In genomic region chr9:119500072-119500771, GRCh38 we compare ENCODE assay signal across 31 cellular contexts.
DNase-seq lines count a peak whose midpoint lies in the region; ATAC-seq, FAIRE-seq and TF ChIP-seq lines count a peak whose summit lies in the region.
"Had no signal": no experiment of that assay in that cellular context is flagged by ENCODE, and none has a peak within 500 bp of the region (broad histone marks: within the 10 kb centered on the region; RNA-seq: fewer than 3 reads in every experiment).

No MANE protein-coding gene starts in this region.

- WGBS in mammary epithelial cell (ENCODE audit: low coverage, missing lambda C conversion rate), result 70% methylated on average over 6 of the region's 6 CpGs
- WGBS in adrenal gland, 4 donors, result 34 to 55% (median 44%) methylated on average over 5 to 6 of the region's 6 CpGs
- WGBS in aorta, 2 donors, result 83 to 84% methylated on average over 6 of the region's 6 CpGs

- no peaks in the 10 kb centered on the region for H3K36me3 Mint-ChIP-seq in MCF 10A (ENCODE audit: insufficient read depth, unreplicated experiment)
- H3K36me3 Mint-ChIP-seq: activated CD4-positive, alpha-beta memory T cell treated with anti-CD3 and anti-CD28 coated beads for 36 hours; activated naive CD4-positive, alpha-beta T cell treated with anti-CD3 and anti-CD28 coated beads, Interleukin-2, amount 10 ng/mL, durations not matched to agents 7 days and 5 days; CD8-positive, alpha-beta T cell; naive B cell had no signal

- no peaks in the 10 kb centered on the region for H3K27me3 ChIP-seq in mammary epithelial cell (ENCODE audit: insufficient read depth, low read length)
- no peaks in the 10 kb centered on the region for H3K27me3 ChIP-seq in adrenal gland
- H3K27me3 ChIP-seq in aorta (ENCODE audit: control insufficient read depth in 1 of 2, insufficient read depth in 2 of 2, low read length in 1 of 2), result no peaks in the 10 kb centered on the region
- H3K27me3 ChIP-seq: BE2C, sigmoid colon, stomach, tibial artery had no signal

- no peaks in the 10 kb centered on the region for H3K79me2 ChIP-seq in mammary epithelial cell (ENCODE audit: insufficient read depth, low read length)

- H3K9ac ChIP-seq in mammary epithelial cell (ENCODE audit: insufficient read depth, low read length), result no peak overlapping the region

- no peak for FAIRE-seq in urothelium cell line (lab: Jason Lieb, UNC)
- FAIRE-seq: colon had no signal

- no peaks in the 10 kb centered on the region for H3K36me3 ChIP-seq in mammary epithelial cell (ENCODE audit: insufficient read depth, low read length)
- no peaks in the 10 kb centered on the region for H3K36me3 ChIP-seq in adrenal gland (replicated peaks in 1 of 2)
- no peaks in the 10 kb centered on the region for H3K36me3 ChIP-seq in aorta (ENCODE audit: control insufficient read depth in 1 of 2, insufficient read depth in 2 of 2, low read length in 1 of 2)
- H3K36me3 ChIP-seq: BE2C, sigmoid colon, stomach, tibial artery had no signal

- no peak for TF ChIP-seq CTCF in MCF 10A (IDR thresholded peaks at IDR 0.05; ENCODE audit: unreplicated experiment)
- TF ChIP-seq CTCF in mammary epithelial cell (conservative IDR thresholded peaks at IDR 0.05 in 1 of 2, IDR thresholded peaks at IDR 0.05 in 1 of 2; ENCODE audit: extremely low read depth in 1 of 2, insufficient read depth in 1 of 2, low read depth in 1 of 2, low read length in 2 of 2), result no peak
- no peak for TF ChIP-seq CTCF in adrenal gland (IDR thresholded peaks at IDR 0.05)

- H2AFZ ChIP-seq in mammary epithelial cell (ENCODE audit: low read depth, low read length), result no peak overlapping the region

- H3K27ac ChIP-seq in mammary epithelial cell (ENCODE audit: insufficient read depth, low read depth, low read length) (no peak overlapping the region), adrenal gland (peak overlapping the region in 2 of 5 donors; percentile 27 to 35), aorta (ENCODE audit: low read depth in 1 of 2, low read length in 2 of 2) (no peak overlapping the region)
- H3K27ac ChIP-seq: HL-60, psoas muscle, sigmoid colon, stomach, tibial artery had no signal

- BruUV-seq in MCF 10A (replicated peaks; lab: Mats Ljungman, UMichigan), result no TSS peak
- no TSS peak for BruUV-seq in mammary epithelial cell (replicated peaks; lab: Mats Ljungman, UMichigan)

- H3K9me3 ChIP-seq in mammary epithelial cell (replicated peaks; ENCODE audit: insufficient read depth, low read length) (no peaks in the 10 kb centered on the region), adrenal gland (replicated peaks in 1 of 3) (no peaks in the 10 kb centered on the region), aorta (ENCODE audit: control insufficient read depth, low read length) (peaks cover 2% of the 10 kb centered on the region)
- H3K9me3 ChIP-seq: BE2C, psoas muscle, sigmoid colon, stomach, tibial artery had no signal

- DNase-seq in MCF 10A (ENCODE audit: unreplicated experiment) (peak; percentile 0), mammary epithelial cell (no peak), adrenal gland (peak in 6 of 7 donors; percentile 8 to 44 (median 27)), inferior parietal cortex (ENCODE audit: extremely low spot score) (peak; percentile 27), urothelium cell line (ENCODE audit: low spot score) (peak; percentile 23), aorta (no peak)
- DNase-seq in activated CD8-positive, alpha-beta memory T cell treated with anti-CD3 and anti-CD28 coated beads for 24 hours, result no peak
- DNase-seq: activated CD4-positive, alpha-beta memory T cell treated with anti-CD3 and anti-CD28 coated beads for 36 hours; activated CD4-positive, alpha-beta T cell treated with anti-CD3 and anti-CD28 coated beads for 1 hour; activated naive CD4-positive, alpha-beta T cell treated with anti-CD3 and anti-CD28 coated beads, Interleukin-2, amount 10 ng/mL, durations not matched to agents 7 days and 5 days; BE2C; CD8-positive, alpha-beta T cell; effector CD4-positive, alpha-beta T cell; EL; H9; Kasumi-1; midbrain; MV-4-11; naive B cell; NCI-H1436 treated with DMSO at 0.1 percent for 48 hours; psoas muscle; SHP77 treated with DMSO at 0.1 percent for 48 hours; sigmoid colon; stimulated activated CD4-positive, alpha-beta T cell treated with anti-CD3 and anti-CD28 coated beads, Interleukin-4, amount 100 ng/mL, for 1 hour; stomach; tibial artery had no signal

- H3K4me1 ChIP-seq in mammary epithelial cell (ENCODE audit: insufficient read depth, low read length) (no peaks in the 10 kb centered on the region), adrenal gland (replicated peaks in 1 of 2) (peaks cover 9 to 10% of the 10 kb centered on the region in 2 donors), aorta (ENCODE audit: control insufficient read depth in 1 of 2, insufficient read depth in 2 of 2, low read length in 2 of 2) (peaks cover 0 to 2% of the 10 kb centered on the region in 2 donors)
- H3K4me1 ChIP-seq: BE2C, psoas muscle, sigmoid colon, stomach had no signal

- ATAC-seq in GM21423 (IDR thresholded peaks at IDR 0.05; ENCODE audit: unreplicated experiment) (no peak), aorta (ENCODE audit: low FRiP score) (no peak)
- ATAC-seq: activated T-helper 17 cell treated with anti-CD3 and anti-CD28 coated beads, Interleukin-2, amount 50 U/mL, for 72 hours; CD8-positive, alpha-beta T cell; Panc1; psoas muscle had no signal

- CTCF ChIA-PET in MCF 10A (lab: Yijun Ruan, JAX), result no interaction called here
- CTCF ChIA-PET in mammary epithelial cell (lab: Charles Lee; ENCODE audit: low non-redundant PET), result no interaction called here

- no peaks in the 10 kb centered on the region for H4K20me1 ChIP-seq in mammary epithelial cell (ENCODE audit: insufficient read depth, low read length)

- dilution Hi-C loops in mammary epithelial cell (cut with HindIII; ENCODE audit: low sequenced_read_pairs), result no loop called here

- H3K4me3 Mint-ChIP-seq in MCF 10A (ENCODE audit: unreplicated experiment), result no peak overlapping the region
- H3K4me3 Mint-ChIP-seq: activated CD4-positive, alpha-beta memory T cell treated with anti-CD3 and anti-CD28 coated beads for 36 hours; activated naive CD4-positive, alpha-beta T cell treated with anti-CD3 and anti-CD28 coated beads, Interleukin-2, amount 10 ng/mL, durations not matched to agents 7 days and 5 days; activated T-helper 17 cell treated with anti-CD3 and anti-CD28 coated beads, Interleukin-2, amount 50 U/mL, for 72 hours; CD8-positive, alpha-beta T cell; H9 had no signal

- no peaks in the 10 kb centered on the region for H3K4me1 Mint-ChIP-seq in MCF 10A (ENCODE audit: insufficient read depth, unreplicated experiment)
- H3K4me1 Mint-ChIP-seq: activated naive CD4-positive, alpha-beta T cell treated with anti-CD3 and anti-CD28 coated beads, Interleukin-2, amount 10 ng/mL, durations not matched to agents 7 days and 5 days; activated T-helper 17 cell treated with anti-CD3 and anti-CD28 coated beads, Interleukin-2, amount 50 U/mL, for 72 hours; H9; naive B cell had no signal

- in situ Hi-C loops in mammary epithelial cell (cut with MboI; ENCODE audit: low sequenced_read_pairs in 2 of 2), result no loop called here

- TF ChIP-seq POLR2A in adrenal gland (IDR thresholded peaks at IDR 0.05), result no peak

- H3K27ac Mint-ChIP-seq in MCF 10A (ENCODE audit: low read depth, unreplicated experiment), result no peak overlapping the region
- H3K27ac Mint-ChIP-seq: activated CD4-positive, alpha-beta memory T cell treated with anti-CD3 and anti-CD28 coated beads for 36 hours; activated naive CD4-positive, alpha-beta T cell treated with anti-CD3 and anti-CD28 coated beads, Interleukin-2, amount 10 ng/mL, durations not matched to agents 7 days and 5 days; activated T-helper 17 cell treated with anti-CD3 and anti-CD28 coated beads, Interleukin-2, amount 50 U/mL, for 72 hours; CD8-positive, alpha-beta T cell had no signal

- POLR2A ChIA-PET in MCF 10A (lab: Yijun Ruan, JAX), result no interaction called here

- no peaks in the 10 kb centered on the region for H3K27me3 Mint-ChIP-seq in MCF 10A (ENCODE audit: insufficient read depth, unreplicated experiment)
- H3K27me3 Mint-ChIP-seq: activated naive CD4-positive, alpha-beta T cell treated with anti-CD3 and anti-CD28 coated beads, Interleukin-2, amount 10 ng/mL, durations not matched to agents 7 days and 5 days; activated T-helper 17 cell treated with anti-CD3 and anti-CD28 coated beads, Interleukin-2, amount 50 U/mL, for 72 hours had no signal

- H3K9me3 Mint-ChIP-seq in MCF 10A (ENCODE audit: unreplicated experiment), result peaks cover 39% of the 10 kb centered on the region
- H3K9me3 Mint-ChIP-seq: activated CD4-positive, alpha-beta memory T cell treated with anti-CD3 and anti-CD28 coated beads for 36 hours; H9 had no signal

- no peak overlapping the region for H3K4me2 ChIP-seq in mammary epithelial cell (ENCODE audit: insufficient read depth, low read depth, low read length)

- H3K4me3 ChIP-seq in mammary epithelial cell (replicated peaks in 1 of 3; ENCODE audit: insufficient read depth in 1 of 3, low read depth in 2 of 3, low read length in 3 of 3), result no peak overlapping the region
- H3K4me3 ChIP-seq in adrenal gland, result no peak overlapping the region
- no peak overlapping the region for H3K4me3 ChIP-seq in aorta (ENCODE audit: low read length in 2 of 2)
- H3K4me3 ChIP-seq: psoas muscle, sigmoid colon, stomach, tibial artery had no signal

- intact Hi-C loops in MCF 10A (cut with micrococcal nuclease) (no loop called here), mammary epithelial cell (cut with micrococcal nuclease) (no loop called here), adrenal gland (cut with DNase I) (no loop called here), aorta (cut with DNase I) (no loop called here)

Comparison
In these comparisons a context has a peak if more than half of its experiments do, and no peak if none do; other contexts are left out.
1. DNase-seq: peak in MCF 10A (single experiment), adrenal gland (6 of 7), inferior parietal cortex (single experiment) and urothelium cell line (single experiment); none in mammary epithelial cell (single experiment), activated CD8-positive, alpha-beta memory T cell treated with anti-CD3 and anti-CD28 coated beads for 24 hours (single experiment) and aorta (0 of 2).